ENCODE assay signal across 12 cellular contexts in the genomic region with DNA sequence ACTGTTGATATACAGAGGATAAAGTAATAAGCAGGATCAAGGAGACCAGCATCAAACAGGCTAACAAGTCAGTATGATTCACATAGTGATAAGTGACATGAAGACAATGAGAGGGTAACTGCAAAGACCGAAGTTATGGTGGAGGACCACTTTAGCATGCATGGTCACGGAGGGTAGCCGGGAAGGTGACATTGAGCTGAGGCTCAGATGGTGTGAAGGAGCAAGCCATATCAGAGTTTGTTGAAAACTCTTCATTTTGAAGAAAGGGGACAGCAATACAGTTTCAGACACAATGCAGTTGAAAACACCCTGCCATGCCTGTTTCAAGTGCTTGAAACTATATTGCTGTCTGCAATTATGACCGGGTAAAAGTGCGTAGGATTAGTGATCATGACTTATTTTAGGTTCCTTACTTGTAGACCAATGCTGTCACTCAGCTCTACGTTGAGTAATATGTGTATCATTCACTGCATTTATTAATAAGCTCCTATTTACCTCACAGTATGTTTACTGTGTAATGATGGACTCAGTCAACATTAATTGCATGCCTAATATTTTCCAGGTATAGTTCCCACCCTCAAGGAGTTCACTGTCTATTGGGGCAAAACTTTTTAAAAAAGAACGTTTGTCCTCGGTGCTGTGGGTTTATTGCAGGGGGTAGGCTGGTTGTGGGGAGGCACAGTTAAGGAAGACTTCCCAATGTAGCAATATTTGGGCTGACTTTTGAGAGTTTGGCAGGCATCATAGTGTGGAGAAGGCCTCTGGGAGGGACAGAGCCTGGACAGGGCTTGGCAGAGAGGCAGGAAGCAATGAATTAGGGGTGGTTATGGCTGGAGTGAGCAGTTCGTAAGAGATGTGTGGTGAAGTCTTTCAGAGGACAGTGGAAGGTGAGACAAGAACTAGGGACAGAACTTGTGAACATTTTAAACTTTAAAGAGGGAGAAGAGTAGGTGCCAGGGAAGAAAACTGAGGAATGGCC. TPM values are rescaled to one million over a fixed set of nuclear protein-coding genes. Genes with fewer than 3 reads are reported as not detected.
DNase-seq lines count a peak whose midpoint lies in the region; ATAC-seq lines count a peak whose summit lies in the region.
"Had no signal": no experiment of that assay in that cellular context is flagged by ENCODE, and none has a peak within 500 bp of the region (broad histone marks: within the 10 kb centered on the region; RNA-seq: fewer than 3 reads in every experiment).

No MANE protein-coding gene starts in this region.

- peak overlapping the region; percentile 68 for H3K4me3 Mint-ChIP-seq in activated CD8-positive, alpha-beta memory T cell treated with anti-CD3 and anti-CD28 coated beads, Interleukin-2, amount 10 ng/mL, durations not matched to agents 7 days and 5 days
- peak overlapping the region; percentile 85 for H3K4me3 Mint-ChIP-seq in natural killer cell treated with Interleukin-12 subunit alpha and Interleukin-12 subunit beta and Interleukin-15 and Interleukin-18, amount 100 ng/mL, for 72 hours

- no peak for DNase-seq in activated CD8-positive, alpha-beta memory T cell treated with anti-CD3 and anti-CD28 coated beads, Interleukin-2, amount 10 ng/mL, durations not matched to agents 7 days and 5 days
- no peak for DNase-seq in natural killer cell treated with Interleukin-12 subunit alpha and Interleukin-12 subunit beta and Interleukin-15 and Interleukin-18, amount 100 ng/mL, for 72 hours (ENCODE audit: low spot score)
- DNase-seq in GM19238 (ENCODE audit: insufficient read length, low spot score) (no peak), glomerular visceral epithelial cell (ENCODE audit: extremely low spot score) (no peak), SHP77 (lab: John Stamatoyannopoulos, UW) (no peak), left colon (no peak)
- DNase-seq: DMS 273 treated with DMSO at 0.1 percent for 48 hours, NCI-H2029 treated with DMSO at 0.1 percent for 48 hours, PC-3 had no signal

- H3K27ac Mint-ChIP-seq in activated CD8-positive, alpha-beta memory T cell treated with anti-CD3 and anti-CD28 coated beads, Interleukin-2, amount 10 ng/mL, durations not matched to agents 7 days and 5 days = peak overlapping the region; percentile 89
- H3K27ac Mint-ChIP-seq in natural killer cell treated with Interleukin-12 subunit alpha and Interleukin-12 subunit beta and Interleukin-15 and Interleukin-18, amount 100 ng/mL, for 72 hours = peak overlapping the region; percentile 67 to 73

- H3K4me1 Mint-ChIP-seq in activated CD8-positive, alpha-beta memory T cell treated with anti-CD3 and anti-CD28 coated beads, Interleukin-2, amount 10 ng/mL, durations not matched to agents 7 days and 5 days = peaks cover 69% of the 10 kb centered on the region
- H3K4me1 Mint-ChIP-seq in natural killer cell treated with Interleukin-12 subunit alpha and Interleukin-12 subunit beta and Interleukin-15 and Interleukin-18, amount 100 ng/mL, for 72 hours (ENCODE audit: low read depth in 2 of 2) = peaks cover 65 to 72% of the 10 kb centered on the region in 2 donors

- no peaks in the 10 kb centered on the region for H3K9me3 Mint-ChIP-seq in activated CD8-positive, alpha-beta memory T cell treated with anti-CD3 and anti-CD28 coated beads, Interleukin-2, amount 10 ng/mL, durations not matched to agents 7 days and 5 days (ENCODE audit: low read depth)
- no peaks in the 10 kb centered on the region for H3K9me3 Mint-ChIP-seq in natural killer cell treated with Interleukin-12 subunit alpha and Interleukin-12 subunit beta and Interleukin-15 and Interleukin-18, amount 100 ng/mL, for 72 hours

- H3K36me3 Mint-ChIP-seq in activated CD8-positive, alpha-beta memory T cell treated with anti-CD3 and anti-CD28 coated beads, Interleukin-2, amount 10 ng/mL, durations not matched to agents 7 days and 5 days = peaks cover 33% of the 10 kb centered on the region
- H3K36me3 Mint-ChIP-seq in natural killer cell treated with Interleukin-12 subunit alpha and Interleukin-12 subunit beta and Interleukin-15 and Interleukin-18, amount 100 ng/mL, for 72 hours = peaks cover 15% of the 10 kb centered on the region

- CTCF ChIA-PET in activated CD8-positive, alpha-beta memory T cell treated with anti-CD3 and anti-CD28 coated beads, Interleukin-2, amount 10 ng/mL, durations not matched to agents 7 days and 5 days (lab: Charles Lee) = interaction anchor here (0.6 to 9.7 kb wide), 11 partner anchors 13 to 1215 kb away, joined by 3 to 151 read pairs (median 4); partner anchors contain the start of gene GPR18

- ATAC-seq in HG02870 (IDR thresholded peaks at IDR 0.05; ENCODE audit: unreplicated experiment) (peak; percentile 21), left colon (no peak)
- ATAC-seq in activated CD8-positive, alpha-beta memory T cell treated with anti-CD3 and anti-CD28 coated beads, Interleukin-2, amount 10 ng/mL, durations not matched to agents 7 days and 5 days = no peak
- no peak for ATAC-seq in natural killer cell treated with Interleukin-12 subunit alpha and Interleukin-12 subunit beta and Interleukin-15 and Interleukin-18, amount 100 ng/mL, for 72 hours
- ATAC-seq: PC-3 had no signal

- H3K27me3 Mint-ChIP-seq in activated CD8-positive, alpha-beta memory T cell treated with anti-CD3 and anti-CD28 coated beads, Interleukin-2, amount 10 ng/mL, durations not matched to agents 7 days and 5 days = no peaks in the 10 kb centered on the region
- no peaks in the 10 kb centered on the region for H3K27me3 Mint-ChIP-seq in natural killer cell treated with Interleukin-12 subunit alpha and Interleukin-12 subunit beta and Interleukin-15 and Interleukin-18, amount 100 ng/mL, for 72 hours

- H3K4me3 ChIP-seq in GM08714 (ENCODE audit: low read length) = peak overlapping the region; percentile 47; the same call in 1 of the 2 replicates

- intact Hi-C loops in left colon (cut with DNase I, micrococcal nuclease) = no loop called here

RNA-seq across cellular contexts. Expression of gene UBAC2, which starts 3.2 kb away (rescaled TPM):
- total RNA-seq in activated CD8-positive, alpha-beta memory T cell treated with anti-CD3 and anti-CD28 coated beads, Interleukin-2, amount 10 ng/mL, durations not matched to agents 7 days and 5 days = 10 to 100 TPM; 52.8 to 60.8 TPM
- 10 to 100 TPM; 55.9 to 58.0 TPM for total RNA-seq in natural killer cell treated with Interleukin-12 subunit alpha and Interleukin-12 subunit beta and Interleukin-15 and Interleukin-18, amount 100 ng/mL, for 72 hours
- 10 to 100 TPM; 63.7 to 75.5 TPM for total RNA-seq in left colon

RNA-seq across cellular contexts. Expression of gene GPR18, which starts 54.3 kb away (rescaled TPM):
- total RNA-seq in activated CD8-positive, alpha-beta memory T cell treated with anti-CD3 and anti-CD28 coated beads, Interleukin-2, amount 10 ng/mL, durations not matched to agents 7 days and 5 days = 10 to 100 TPM; 11.1 to 13.1 TPM
- 10 to 100 TPM; 13.0 to 20.6 TPM for total RNA-seq in natural killer cell treated with Interleukin-12 subunit alpha and Interleukin-12 subunit beta and Interleukin-15 and Interleukin-18, amount 100 ng/mL, for 72 hours
- total RNA-seq in left colon = under 1 TPM in 1 of 2 donors, not detected in 1; 0.59 TPM
- total RNA-seq: fibroblast of villous mesenchyme, PC-3 had no signal

Comparison
In these comparisons a context has a peak if more than half of its experiments do, and no peak if none do; other contexts are left out.
1. RNA of gene GPR18, which starts 54.3 kb away (total RNA-seq): 13.0 to 20.6 TPM in natural killer cell treated with Interleukin-12 subunit alpha and Interleukin-12 subunit beta and Interleukin-15 and Interleukin-18, amount 100 ng/mL, for 72 hours and 11.1 to 13.1 TPM in activated CD8-positive, alpha-beta memory T cell treated with anti-CD3 and anti-CD28 coated beads, Interleukin-2, amount 10 ng/mL, durations not matched to agents 7 days and 5 days; 0.59 TPM in left colon; every median in the first group is over 4 times any median in the second.